In genomic region chr6:77715588-77715987, GRCh38 we compare ENCODE assay signal across 9 cellular contexts.
"Had no signal": no experiment of that assay in that cellular context is flagged by ENCODE, and none has a peak within 500 bp of the region (broad histone marks: within the 10 kb centered on the region; RNA-seq: fewer than 3 reads in every experiment).

No MANE protein-coding gene starts in this region.

- DNase-seq: GM23248, GOT3, HCEC 1CT, IMR-90, KBM-7 had no signal

- H3K9me3 Mint-ChIP-seq: H9 had no signal

- H3K4me3 ChIP-seq: GM23248 had no signal

- H3K9ac ChIP-seq: GM23248, KMS-11 had no signal

- FAIRE-seq: H54, HTR-8/SVneo had no signal

- H3K4me2 ChIP-seq: KMS-11 had no signal

- H2AFZ ChIP-seq: GM23248 had no signal

- H3K27ac ChIP-seq: GM23248, KMS-11 had no signal
